ENCODE assay signal across 33 cellular contexts in the genomic region with DNA sequence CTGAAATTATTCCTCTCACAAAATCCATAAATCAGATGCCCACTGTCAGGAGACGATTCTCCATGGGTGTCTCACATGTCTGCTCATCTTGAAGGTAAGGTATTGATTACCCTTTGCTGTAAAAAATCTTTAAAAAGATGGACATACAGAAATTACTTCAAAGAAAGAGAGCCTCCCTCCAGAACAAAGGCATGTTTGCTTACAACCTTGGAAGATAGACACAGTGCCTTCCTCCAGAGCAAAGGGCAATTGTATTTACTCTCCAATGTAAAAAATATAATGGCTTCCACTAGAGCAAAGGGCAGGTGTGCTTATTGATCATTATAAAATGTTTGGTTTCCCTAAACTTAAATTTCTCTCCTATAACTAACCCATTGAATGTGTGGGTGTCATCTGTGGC.
DNase-seq lines count a peak whose midpoint lies in the region; ATAC-seq, FAIRE-seq and TF ChIP-seq lines count a peak whose summit lies in the region.
"Had no signal": no experiment of that assay in that cellular context is flagged by ENCODE, and none has a peak within 500 bp of the region (broad histone marks: within the 10 kb centered on the region; RNA-seq: fewer than 3 reads in every experiment).

No MANE protein-coding gene starts in this region.

- H3K79me2 ChIP-seq in HepG2 (ENCODE audit: insufficient read depth, low read length) = no peaks in the 10 kb centered on the region

- TF ChIP-seq CTCF in left ventricle myocardium inferior (IDR thresholded peaks at IDR 0.05; ENCODE audit: borderline replicate concordance) (no peak), heart right ventricle (IDR thresholded peaks at IDR 0.05) (no peak), HepG2 (CRISPR knock-in tag; IDR thresholded peaks at IDR 0.05) (no peak), right lobe of liver (IDR thresholded peaks at IDR 0.05) (no peak), gastrocnemius medialis (IDR thresholded peaks at IDR 0.05 in 4 of 5, conservative IDR thresholded peaks at IDR 0.05 in 1 of 5) (no peak)

- H3K27me3 ChIP-seq in left ventricle myocardium inferior (ENCODE audit: low read depth) = no peaks in the 10 kb centered on the region
- no peaks in the 10 kb centered on the region for H3K27me3 ChIP-seq in heart right ventricle
- no peaks in the 10 kb centered on the region for H3K27me3 ChIP-seq in HepG2 (ENCODE audit: control insufficient read depth in 1 of 2, insufficient read depth in 2 of 2, low read length in 2 of 2)
- peaks cover 0 to 3% of the 10 kb centered on the region in 2 donors for H3K27me3 ChIP-seq in right lobe of liver
- H3K27me3 ChIP-seq in gastrocnemius medialis = no peaks in the 10 kb centered on the region
- H3K27me3 ChIP-seq: BE2C; BLaER1; BLaER1 treated with 17β-estradiol and CSF1 and Interleukin-3, amounts not matched to agents 10 nM and 100 nM had no signal

- no peak for FAIRE-seq in HepG2 (lab: Jason Lieb, UNC)
- FAIRE-seq: A204.1, A549, D721Med had no signal

- H3K4me3 ChIP-seq in left ventricle myocardium inferior = no peak overlapping the region
- no peak overlapping the region for H3K4me3 ChIP-seq in heart right ventricle
- no peak overlapping the region for H3K4me3 ChIP-seq in HepG2 (replicated peaks in 1 of 3; ENCODE audit: insufficient read depth in 1 of 3, low read depth in 2 of 3, low read length in 3 of 3)
- H3K4me3 ChIP-seq in right lobe of liver = no peak overlapping the region
- H3K4me3 ChIP-seq in gastrocnemius medialis = no peak overlapping the region
- H3K4me3 ChIP-seq: A549; BLaER1; BLaER1 treated with 17β-estradiol and CSF1 and Interleukin-3, amounts not matched to agents 10 nM and 100 nM had no signal

- H2AFZ ChIP-seq in HepG2 (ENCODE audit: low read length) = no peak overlapping the region

- no TSS peak for BruUV-seq in HepG2 (replicated peaks; lab: Mats Ljungman, UMichigan)

- H3K9ac ChIP-seq in HepG2 (ENCODE audit: insufficient read depth, low read depth, low read length) = no peak overlapping the region
- H3K9ac ChIP-seq: BLaER1; BLaER1 treated with 17β-estradiol and CSF1 and Interleukin-3, amounts not matched to agents 10 nM and 100 nM had no signal

- peaks cover 5% of the 10 kb centered on the region for H3K4me1 ChIP-seq in left ventricle myocardium inferior
- H3K4me1 ChIP-seq in heart right ventricle = peaks cover 0 to 19% (median 4%) of the 10 kb centered on the region in 9 donors
- peaks cover 35% of the 10 kb centered on the region for H3K4me1 ChIP-seq in HepG2 (ENCODE audit: insufficient read depth, low read length)
- no peaks in the 10 kb centered on the region for H3K4me1 ChIP-seq in right lobe of liver
- no peaks in the 10 kb centered on the region for H3K4me1 ChIP-seq in gastrocnemius medialis
- H3K4me1 ChIP-seq: A549; BE2C; BLaER1; BLaER1 treated with 17β-estradiol and CSF1 and Interleukin-3, amounts not matched to agents 10 nM and 100 nM had no signal

- POLR2A ChIA-PET in HepG2 (lab: Yijun Ruan, JAX) = no interaction called here

- DNase-seq in left ventricle myocardium inferior (no peak), heart right ventricle (no peak), HepG2 (ENCODE audit: low spot score) (peak; percentile 26), right lobe of liver (no peak), gastrocnemius medialis (no peak), NCI-H146 (lab: John Stamatoyannopoulos, UW) (no peak)
- DNase-seq: 8988T; ACHN; AML-193; BE2C; C1 segment of cervical spinal cord; Caco-2; Calu3; CD4-positive, alpha-beta memory T cell; CD4-positive, alpha-beta T cell; CD4-positive, CD25-positive, alpha-beta regulatory T cell; CD8-positive, alpha-beta memory T cell; CD8-positive, alpha-beta T cell; COR-L47; DMS 273 treated with DMSO at 0.1 percent for 48 hours; DMS153; DMS53; DMS79; DMS79 treated with DMSO at 0.1 percent for 48 hours; DND-41; EL had no signal

- CTCF ChIA-PET in HepG2 (lab: Yijun Ruan, JAX; ENCODE audit: low intra/inter-chr PET ratio, low total read pairs) = no interaction called here

- H3K9me3 ChIP-seq in left ventricle myocardium inferior (replicated peaks) = no peaks in the 10 kb centered on the region
- peaks cover 0 to 4% (median 0%) of the 10 kb centered on the region in 11 donors for H3K9me3 ChIP-seq in heart right ventricle
- no peaks in the 10 kb centered on the region for H3K9me3 ChIP-seq in HepG2 (ENCODE audit: low read length)
- H3K9me3 ChIP-seq in right lobe of liver = no peaks in the 10 kb centered on the region
- H3K9me3 ChIP-seq in gastrocnemius medialis = no peaks in the 10 kb centered on the region
- H3K9me3 ChIP-seq: A549; BE2C; BLaER1; BLaER1 treated with 17β-estradiol and CSF1 and Interleukin-3, amounts not matched to agents 10 nM and 100 nM; Caco-2 had no signal

- H3K36me3 ChIP-seq in left ventricle myocardium inferior = no peaks in the 10 kb centered on the region
- H3K36me3 ChIP-seq in heart right ventricle = no peaks in the 10 kb centered on the region
- H3K36me3 ChIP-seq in HepG2 (replicated peaks in 1 of 2; ENCODE audit: control insufficient read depth in 1 of 2, insufficient read depth in 2 of 2, low read length in 2 of 2) = no peaks in the 10 kb centered on the region
- no peaks in the 10 kb centered on the region for H3K36me3 ChIP-seq in right lobe of liver
- H3K36me3 ChIP-seq in gastrocnemius medialis = no peaks in the 10 kb centered on the region
- H3K36me3 ChIP-seq: BE2C; BLaER1; BLaER1 treated with 17β-estradiol and CSF1 and Interleukin-3, amounts not matched to agents 10 nM and 100 nM had no signal

- H4K20me1 ChIP-seq in HepG2 (ENCODE audit: insufficient read depth, low read length) = no peaks in the 10 kb centered on the region
- H4K20me1 ChIP-seq: BLaER1; BLaER1 treated with 17β-estradiol and CSF1 and Interleukin-3, amounts not matched to agents 10 nM and 100 nM had no signal

- TF ChIP-seq POLR2A in HepG2 (IDR thresholded peaks at IDR 0.05; ENCODE audit: insufficient read depth in 1 of 2, low read depth in 2 of 2, low read length in 2 of 2) (no peak), right lobe of liver (IDR thresholded peaks at IDR 0.05) (no peak), gastrocnemius medialis (IDR thresholded peaks at IDR 0.05) (no peak)

- intact Hi-C loops in left ventricle myocardium inferior (cut with micrococcal nuclease) = no loop called here
- intact Hi-C loops in heart right ventricle (cut with DNase I) = no loop called here
- intact Hi-C loops in HepG2 (cut with micrococcal nuclease; ENCODE audit: unreplicated experiment) = no loop called here
- intact Hi-C loops in right lobe of liver (cut with DNase I) = no loop called here
- intact Hi-C loops in gastrocnemius medialis (cut with DNase I; ENCODE audit: low total_unique reads) = no loop called here

- in situ Hi-C loops in HepG2 (cut with HindIII; ENCODE audit: extremely low pct_ligation_motif_present, low pct_unique_long_range_greater_than_20kb) (no loop called here), gastrocnemius medialis (cut with MboI; ENCODE audit: low sequenced_read_pairs in 4 of 4) (no loop called here)

- peak overlapping the region; percentile 11 for H3K27ac ChIP-seq in left ventricle myocardium inferior (replicated peaks)
- peak overlapping the region in 5 of 10 donors; percentile 7 to 42 (median 23) for H3K27ac ChIP-seq in heart right ventricle
- no peak overlapping the region for H3K27ac ChIP-seq in HepG2 (ENCODE audit: extremely low read length, insufficient read depth, low read length)
- no peak overlapping the region for H3K27ac ChIP-seq in right lobe of liver
- H3K27ac ChIP-seq in gastrocnemius medialis = peak overlapping the region; percentile 14 to 48 (median 29)
- H3K27ac ChIP-seq: 22Rv1; A549; BLaER1; BLaER1 treated with 17β-estradiol and CSF1 and Interleukin-3, amounts not matched to agents 10 nM and 100 nM; C4-2B had no signal

- TF ChIP-seq RAD21 in HepG2 (CRISPR knock-in tag; IDR thresholded peaks at IDR 0.05) = no peak

- peak overlapping the region; percentile 31 for H3K4me2 ChIP-seq in HepG2 (ENCODE audit: low read depth, low read length)
- H3K4me2 ChIP-seq: A549; BLaER1; BLaER1 treated with 17β-estradiol and CSF1 and Interleukin-3, amounts not matched to agents 10 nM and 100 nM had no signal

- no peak for ATAC-seq in heart right ventricle
- peak; percentile 83 for ATAC-seq in HepG2
- ATAC-seq in right lobe of liver = no peak
- ATAC-seq in gastrocnemius medialis = no peak
- ATAC-seq: A549; CD8-positive, alpha-beta T cell had no signal

- TF ChIP-seq EP300 in HepG2 (IDR thresholded peaks at IDR 0.05; ENCODE audit: low read depth in 2 of 2, low read length in 2 of 2) (peak in 1 of 2 experiments; percentile 78; a peak in 2 of 4 replicates), HepG2 (CRISPR knock-in tag; IDR thresholded peaks at IDR 0.05; ENCODE audit: borderline replicate concordance) (no peak)

- 20 to 42% methylated on average over 1 of the region's 1 CpG for WGBS in heart right ventricle, 2 donors
- 0% methylated on average over 1 of the region's 1 CpG for WGBS in HepG2 (ENCODE audit: low lambda C conversion rate)
- 28% methylated on average over 1 of the region's 1 CpG for WGBS in right lobe of liver (ENCODE audit: insufficient coverage, low coverage, low lambda C conversion rate, missing lambda C conversion rate)

TF ChIP-seq in HepG2, 621 proteins besides CTCF, POLR2A, EP300 and RAD21 (continues in another document):
- TF ChIP-seq PITX1 (CRISPR knock-in tag; IDR thresholded peaks at IDR 0.05) (no peak), ZNF616 (CRISPR knock-in tag; IDR thresholded peaks at IDR 0.05; ENCODE audit: low read depth) (no peak), NCOA2 (CRISPR knock-in tag; IDR thresholded peaks at IDR 0.05) (peak; percentile 68), ZNF224 (CRISPR knock-in tag; IDR thresholded peaks at IDR 0.05) (no peak), ZMYM4 (CRISPR knock-in tag; IDR thresholded peaks at IDR 0.05) (peak; percentile 56; the same call in 1 of the 2 replicates), MIER3 (CRISPR knock-in tag; IDR thresholded peaks at IDR 0.05; ENCODE audit: borderline replicate concordance) (no peak), TEAD2 (CRISPR knock-in tag; IDR thresholded peaks at IDR 0.05) (no peak), ZNF720 (CRISPR knock-in tag; IDR thresholded peaks at IDR 0.05) (no peak)
- TF ChIP-seq, protein P1, sequence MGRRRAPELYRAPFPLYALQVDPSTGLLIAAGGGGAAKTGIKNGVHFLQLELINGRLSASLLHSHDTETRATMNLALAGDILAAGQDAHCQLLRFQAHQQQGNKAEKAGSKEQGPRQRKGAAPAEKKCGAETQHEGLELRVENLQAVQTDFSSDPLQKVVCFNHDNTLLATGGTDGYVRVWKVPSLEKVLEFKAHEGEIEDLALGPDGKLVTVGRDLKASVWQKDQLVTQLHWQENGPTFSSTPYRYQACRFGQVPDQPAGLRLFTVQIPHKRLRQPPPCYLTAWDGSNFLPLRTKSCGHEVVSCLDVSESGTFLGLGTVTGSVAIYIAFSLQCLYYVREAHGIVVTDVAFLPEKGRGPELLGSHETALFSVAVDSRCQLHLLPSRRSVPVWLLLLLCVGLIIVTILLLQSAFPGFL (CRISPR knock-in tag; IDR thresholded peaks at IDR 0.05) = no peak

Comparison
In these comparisons a context has a peak if more than half of its experiments do, and no peak if none do; other contexts are left out.
1. H3K27ac ChIP-seq: peak in left ventricle myocardium inferior (single experiment) and gastrocnemius medialis (4 of 4); none in HepG2 (single experiment) and right lobe of liver (0 of 3).